In genomic region chr2:112936927-112937232, GRCh38 we compare ENCODE assay signal across 16 cellular contexts. TPM values are rescaled to one million over a fixed set of nuclear protein-coding genes. Genes with fewer than 3 reads are reported as not detected.
DNase-seq lines count a peak whose midpoint lies in the region; ATAC-seq and TF ChIP-seq lines count a peak whose summit lies in the region.
"Had no signal": no experiment of that assay in that cellular context is flagged by ENCODE, and none has a peak within 500 bp of the region (broad histone marks: within the 10 kb centered on the region; RNA-seq: fewer than 3 reads in every experiment).

No MANE protein-coding gene starts in this region.

- H3K27me3 ChIP-seq in PC-9 (ENCODE audit: insufficient read depth, low read depth): no peaks in the 10 kb centered on the region
- H3K27me3 ChIP-seq in brain microvascular endothelial cell (replicated peaks): no peaks in the 10 kb centered on the region
- H3K27me3 ChIP-seq in H7 (ENCODE audit: control insufficient read depth, insufficient read depth, low read length): 0 out of 2 replicates have a peak, but pooled peaks cover 2% of the 10 kb centered on the region
- no peaks in the 10 kb centered on the region for H3K27me3 ChIP-seq in upper lobe of left lung
- H3K27me3 ChIP-seq: BLaER1 treated with 17β-estradiol and CSF1 and Interleukin-3, amounts not matched to agents 10 nM and 100 nM had no signal

- TF ChIP-seq CTCF in CD14-positive monocyte (IDR thresholded peaks at IDR 0.05): no peak
- TF ChIP-seq CTCF in PC-9 (conservative IDR thresholded peaks at IDR 0.05): no peak
- no peak for TF ChIP-seq CTCF in brain microvascular endothelial cell (IDR thresholded peaks at IDR 0.05; ENCODE audit: low read depth, low read length, missing control alignments)
- no peak for TF ChIP-seq CTCF in upper lobe of left lung (IDR thresholded peaks at IDR 0.05)

- peak overlapping the region in 5 of 7 donors; percentile 74 to 95 (median 94) for H3K27ac Mint-ChIP-seq in CD14-positive monocyte
- no peak overlapping the region for H3K27ac Mint-ChIP-seq in activated naive CD4-positive, alpha-beta T cell treated with anti-CD3 and anti-CD28 coated beads, Interleukin-2, amount 10 ng/mL, durations not matched to agents 7 days and 5 days
- H3K27ac Mint-ChIP-seq: CD4-positive, alpha-beta T cell had no signal

- H3K36me3 ChIP-seq in PC-9 (ENCODE audit: low read depth) (no peaks in the 10 kb centered on the region), brain microvascular endothelial cell (replicated peaks) (no peaks in the 10 kb centered on the region), H7 (replicated peaks; ENCODE audit: control insufficient read depth, insufficient read depth, low read length) (no peaks in the 10 kb centered on the region), upper lobe of left lung (no peaks in the 10 kb centered on the region)
- H3K36me3 ChIP-seq: BLaER1 treated with 17β-estradiol and CSF1 and Interleukin-3, amounts not matched to agents 10 nM and 100 nM had no signal

- CTCF ChIA-PET in PC-9 (lab: Charles Lee): interaction anchor here (0.7 kb wide), 1 partner anchor 303 kb away, joined by 6 read pairs; no protein-coding TSS in a partner anchor
- CTCF ChIA-PET in activated naive CD4-positive, alpha-beta T cell treated with anti-CD3 and anti-CD28 coated beads, Interleukin-2, amount 10 ng/mL, durations not matched to agents 7 days and 5 days (lab: Charles Lee): no interaction called here

- no peaks in the 10 kb centered on the region for H3K79me2 ChIP-seq in PC-9 (ENCODE audit: low read depth)

- H3K4me2 ChIP-seq in PC-9: no peak overlapping the region

- H2AFZ ChIP-seq in PC-9: no peak overlapping the region

- in situ Hi-C loops in brain microvascular endothelial cell (cut with HindIII; ENCODE audit: low pct_ligation_motif_present, low sequenced_read_pairs): loop anchor here (25.0 kb wide), 1 partner anchor 175 kb away; the partner anchor contains the start of gene CKAP2L

- peaks cover 0 to 2% (median 0%) of the 10 kb centered on the region in 7 donors for H3K9me3 Mint-ChIP-seq in CD14-positive monocyte
- no peaks in the 10 kb centered on the region for H3K9me3 Mint-ChIP-seq in activated naive CD4-positive, alpha-beta T cell treated with anti-CD3 and anti-CD28 coated beads, Interleukin-2, amount 10 ng/mL, durations not matched to agents 7 days and 5 days
- H3K9me3 Mint-ChIP-seq: CD4-positive, alpha-beta T cell had no signal

- no peak overlapping the region for H3K4me3 ChIP-seq in PC-9
- no peak overlapping the region for H3K4me3 ChIP-seq in brain microvascular endothelial cell (ENCODE audit: low read depth, low read length)
- no peak overlapping the region for H3K4me3 ChIP-seq in H7 (ENCODE audit: insufficient read depth, low read depth, low read length)
- no peak overlapping the region for H3K4me3 ChIP-seq in upper lobe of left lung
- H3K4me3 ChIP-seq: BLaER1 treated with 17β-estradiol and CSF1 and Interleukin-3, amounts not matched to agents 10 nM and 100 nM had no signal

- no peaks in the 10 kb centered on the region for H4K20me1 ChIP-seq in PC-9 (ENCODE audit: insufficient read depth)
- H4K20me1 ChIP-seq: BLaER1 treated with 17β-estradiol and CSF1 and Interleukin-3, amounts not matched to agents 10 nM and 100 nM had no signal

- H3K4me1 ChIP-seq in PC-9 (replicated peaks; ENCODE audit: insufficient read depth) (peaks cover 17% of the 10 kb centered on the region), upper lobe of left lung (peaks cover 0 to 3% (median 0%) of the 10 kb centered on the region in 4 donors)

- H3K27me3 Mint-ChIP-seq in CD14-positive monocyte (ENCODE audit: low read depth in 3 of 3): no peaks in the 10 kb centered on the region
- peaks cover 26% of the 10 kb centered on the region for H3K27me3 Mint-ChIP-seq in activated naive CD4-positive, alpha-beta T cell treated with anti-CD3 and anti-CD28 coated beads, Interleukin-2, amount 10 ng/mL, durations not matched to agents 7 days and 5 days
- H3K27me3 Mint-ChIP-seq: CD4-positive, alpha-beta T cell had no signal

- H3K9me3 ChIP-seq in PC-9 (ENCODE audit: insufficient read depth, low read depth): no peaks in the 10 kb centered on the region
- no peaks in the 10 kb centered on the region for H3K9me3 ChIP-seq in upper lobe of left lung
- H3K9me3 ChIP-seq: BLaER1 treated with 17β-estradiol and CSF1 and Interleukin-3, amounts not matched to agents 10 nM and 100 nM had no signal

- no peak for ATAC-seq in upper lobe of left lung (ENCODE audit: low FRiP score in 2 of 2)

- no peak for TF ChIP-seq POLR2A in upper lobe of left lung (IDR thresholded peaks at IDR 0.05)

- intact Hi-C loops in CD14-positive monocyte (cut with micrococcal nuclease) (loop anchor here in 1 of 2 donors (5.0 kb wide), 1 partner anchor 50 kb away; no protein-coding TSS in a partner anchor), PC-9 (cut with micrococcal nuclease; ENCODE audit: unreplicated experiment) (loop anchor here (1.0 to 5.0 kb wide), 3 partner anchors 46 to 455 kb away; partner anchors contain the start of gene TTL)

- WGBS in upper lobe of left lung, 2 donors: 76 to 87% methylated on average over 2 of the region's 2 CpGs

- no peaks in the 10 kb centered on the region for H3K36me3 Mint-ChIP-seq in CD14-positive monocyte
- no peaks in the 10 kb centered on the region for H3K36me3 Mint-ChIP-seq in activated naive CD4-positive, alpha-beta T cell treated with anti-CD3 and anti-CD28 coated beads, Interleukin-2, amount 10 ng/mL, durations not matched to agents 7 days and 5 days

- DNase-seq in CD14-positive monocyte (ENCODE audit: low spot score): no peak
- DNase-seq in HCEC 1CT: peak; percentile 24
- DNase-seq in PC-9: no peak
- DNase-seq in brain microvascular endothelial cell: peak; percentile 12
- no peak for DNase-seq in H7
- no peak for DNase-seq in DMS79 treated with DMSO at 0.1 percent for 48 hours (lab: John Stamatoyannopoulos, UW)
- DNase-seq in upper lobe of left lung: no peak
- DNase-seq in activated naive CD4-positive, alpha-beta T cell treated with anti-CD3 and anti-CD28 coated beads, Interleukin-2, amount 10 ng/mL, durations not matched to agents 7 days and 5 days: no peak
- DNase-seq: CD4-positive, alpha-beta T cell; DMS79; GF-D8; IMR-90 had no signal

- H3K4me1 Mint-ChIP-seq in CD14-positive monocyte: peaks cover 16% of the 10 kb centered on the region
- H3K4me1 Mint-ChIP-seq in activated naive CD4-positive, alpha-beta T cell treated with anti-CD3 and anti-CD28 coated beads, Interleukin-2, amount 10 ng/mL, durations not matched to agents 7 days and 5 days: no peaks in the 10 kb centered on the region

- peaks cover 12% of the 10 kb centered on the region; the same call in 1 of the 2 replicates for H3F3A ChIP-seq in PC-9 (ENCODE audit: insufficient read depth, low read depth)

- H3K9me2 ChIP-seq in PC-9 (ENCODE audit: insufficient read depth): no peaks in the 10 kb centered on the region

- TF ChIP-seq EP300 in upper lobe of left lung (IDR thresholded peaks at IDR 0.05): no peak

- peak overlapping the region in 1 of 2 donors; percentile 75 for H3K4me3 Mint-ChIP-seq in CD14-positive monocyte
- H3K4me3 Mint-ChIP-seq in activated naive CD4-positive, alpha-beta T cell treated with anti-CD3 and anti-CD28 coated beads, Interleukin-2, amount 10 ng/mL, durations not matched to agents 7 days and 5 days: no peak overlapping the region
- H3K4me3 Mint-ChIP-seq: CD4-positive, alpha-beta T cell had no signal

- POLR2A ChIA-PET in PC-9 (lab: Charles Lee; ENCODE audit: unreplicated experiment): no interaction called here

- no TSS peak for BruUV-seq in PC-9 (replicated peaks; lab: Mats Ljungman, UMichigan)

- peak overlapping the region; percentile 47; the same call in 1 of the 2 replicates for H3K27ac ChIP-seq in PC-9
- H3K27ac ChIP-seq in brain microvascular endothelial cell: peak overlapping the region; percentile 80
- no peak overlapping the region for H3K27ac ChIP-seq in upper lobe of left lung

RNA-seq across cellular contexts. Expression of gene IL37, which starts 25.9 kb away (rescaled TPM):
- not detected for polyA plus RNA-seq in CD14-positive monocyte
- total RNA-seq in PC-9 (2021): 1.0 and 1.7 TPM in 2 replicates
- 0.62 and 1.00 TPM in 2 replicates for total RNA-seq in H7 (2014; rRNA removed; shearing (Covaris generic))
- total RNA-seq in upper lobe of left lung: under 1 TPM in 1 of 6 donors, not detected in 5; 0.37 TPM
- total RNA-seq: A172; CD4-positive, alpha-beta T cell; H4; HT-29; IMR-90 had no signal

RNA-seq across cellular contexts. Expression of gene IL36G, which starts 40.9 kb away (rescaled TPM):
- not detected for polyA plus RNA-seq in CD14-positive monocyte
- total RNA-seq in PC-9 (2021) (not detected in 2 replicates), upper lobe of left lung (not detected)
- 0.37 TPM in 1 of 2 replicates, not detected in the other for total RNA-seq in H7 (2014; rRNA removed; shearing (Covaris generic))
- total RNA-seq: A172; CD4-positive, alpha-beta T cell; H4; HT-29; IMR-90 had no signal
- polyA plus RNA-seq: IMR-90 had no signal

Comparison
In these comparisons a context has a peak if more than half of its experiments do, and no peak if none do; other contexts are left out.
1. DNase-seq: peak in HCEC 1CT (single experiment) and brain microvascular endothelial cell (single experiment); none in CD14-positive monocyte (single experiment), PC-9 (0 of 2), H7 (single experiment), DMS79 treated with DMSO at 0.1 percent for 48 hours (single experiment), upper lobe of left lung (0 of 2) and activated naive CD4-positive, alpha-beta T cell treated with anti-CD3 and anti-CD28 coated beads, Interleukin-2, amount 10 ng/mL, durations not matched to agents 7 days and 5 days (single experiment).
2. H3K27ac ChIP-seq: peak in PC-9 (single experiment) and brain microvascular endothelial cell (single experiment); none in upper lobe of left lung (0 of 4).